Comparison of ENCODE assay signal across 14 cellular contexts in the genomic region with DNA sequence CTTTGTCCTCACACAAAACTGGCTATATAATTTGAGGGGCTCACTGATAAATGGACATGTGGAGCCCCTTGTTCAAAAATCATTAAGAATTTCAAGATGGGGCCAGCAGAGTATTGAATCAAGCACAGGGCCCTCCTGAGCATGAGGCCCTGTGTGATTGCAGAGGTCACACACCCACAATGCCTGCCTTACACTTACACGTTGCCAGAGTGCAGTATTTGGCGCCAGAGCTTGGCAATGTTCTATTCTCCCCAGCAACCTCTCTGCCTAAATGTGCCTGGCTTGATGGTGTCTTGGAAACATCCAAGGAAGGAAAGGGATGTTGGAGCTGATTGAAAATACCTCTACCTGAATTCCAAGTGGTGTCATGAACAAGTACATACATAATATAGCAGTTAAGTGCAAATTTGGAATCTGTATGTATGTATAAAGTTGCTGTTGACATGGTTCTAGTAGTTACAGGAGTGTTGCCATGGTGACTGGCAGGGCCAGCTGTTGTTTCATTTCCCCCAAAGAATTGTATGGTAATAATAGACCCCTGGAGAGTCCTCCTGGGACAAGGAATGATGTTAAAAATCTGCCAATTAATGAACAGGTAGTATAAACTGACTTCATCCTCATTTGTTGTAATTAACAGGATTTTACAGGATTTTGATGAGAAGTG.
"Had no signal": no experiment of that assay in that cellular context is flagged by ENCODE, and none has a peak within 500 bp of the region (broad histone marks: within the 10 kb centered on the region; RNA-seq: fewer than 3 reads in every experiment).

No MANE protein-coding gene starts in this region.

- DNase-seq: activated CD4-positive, alpha-beta memory T cell treated with anti-CD3 and anti-CD28 coated beads, Interleukin-2, amount 10 ng/mL, durations not matched to agents 7 days and 5 days; activated CD4-positive, alpha-beta T cell treated with anti-CD3 and anti-CD28 coated beads for 4 hours; activated effector memory CD4-positive, alpha-beta T cell treated with anti-CD3 and anti-CD28 coated beads, Interleukin-2, amount 50 U/mL, for 16 hours; activated T-cell treated with anti-CD3 and anti-CD28 coated beads, Interleukin-2, amount 50 U/mL, for 24 hours; hippocampal formation; left lung; naive thymus-derived CD4-positive, alpha-beta T cell; ovary; stimulated activated CD4-positive, alpha-beta T cell treated with anti-CD3 and anti-CD28 coated beads, Interleukin-1b, Interleukin-23, amount 100 ng/mL, for 48 hours had no signal

- ATAC-seq: activated naive CD4-positive, alpha-beta T cell treated with anti-CD3 and anti-CD28 coated beads, Interleukin-2, amount 50 U/mL, for 72 hours; esophagus mucosa; left lung; naive thymus-derived CD4-positive, alpha-beta T cell; sciatic nerve had no signal

- H3K36me3 Mint-ChIP-seq: activated naive CD4-positive, alpha-beta T cell treated with anti-CD3 and anti-CD28 coated beads, Interleukin-2, amount 50 U/mL, for 72 hours; naive thymus-derived CD4-positive, alpha-beta T cell had no signal

- H3K27me3 ChIP-seq: left lung, ovary had no signal

- H3K4me1 ChIP-seq: left lung had no signal

- H3K27ac ChIP-seq: cardiac muscle cell, left lung, ovary, thoracic aorta had no signal

- H3K4me3 Mint-ChIP-seq: activated CD4-positive, alpha-beta memory T cell treated with anti-CD3 and anti-CD28 coated beads, Interleukin-2, amount 10 ng/mL, durations not matched to agents 7 days and 5 days; activated T-cell treated with anti-CD3 and anti-CD28 coated beads, Interleukin-2, amount 50 U/mL, for 24 hours; naive thymus-derived CD4-positive, alpha-beta T cell had no signal

- H3K9me3 Mint-ChIP-seq: activated CD4-positive, alpha-beta memory T cell treated with anti-CD3 and anti-CD28 coated beads, Interleukin-2, amount 10 ng/mL, durations not matched to agents 7 days and 5 days; activated T-cell treated with anti-CD3 and anti-CD28 coated beads, Interleukin-2, amount 50 U/mL, for 24 hours had no signal

- H3K4me3 ChIP-seq: cardiac muscle cell, left lung, ovary, thoracic aorta had no signal

- H3K9me3 ChIP-seq: left lung, ovary, thoracic aorta had no signal

- H3K27ac Mint-ChIP-seq: activated CD4-positive, alpha-beta memory T cell treated with anti-CD3 and anti-CD28 coated beads, Interleukin-2, amount 10 ng/mL, durations not matched to agents 7 days and 5 days; activated naive CD4-positive, alpha-beta T cell treated with anti-CD3 and anti-CD28 coated beads, Interleukin-2, amount 50 U/mL, for 72 hours; activated T-cell treated with anti-CD3 and anti-CD28 coated beads, Interleukin-2, amount 50 U/mL, for 24 hours; naive thymus-derived CD4-positive, alpha-beta T cell had no signal

- H3K4me1 Mint-ChIP-seq: activated CD4-positive, alpha-beta memory T cell treated with anti-CD3 and anti-CD28 coated beads, Interleukin-2, amount 10 ng/mL, durations not matched to agents 7 days and 5 days; naive thymus-derived CD4-positive, alpha-beta T cell had no signal

- H3K36me3 ChIP-seq: cardiac muscle cell, left lung, ovary, thoracic aorta had no signal
